ENCODE assay signal across 8 cellular contexts in the genomic region with DNA sequence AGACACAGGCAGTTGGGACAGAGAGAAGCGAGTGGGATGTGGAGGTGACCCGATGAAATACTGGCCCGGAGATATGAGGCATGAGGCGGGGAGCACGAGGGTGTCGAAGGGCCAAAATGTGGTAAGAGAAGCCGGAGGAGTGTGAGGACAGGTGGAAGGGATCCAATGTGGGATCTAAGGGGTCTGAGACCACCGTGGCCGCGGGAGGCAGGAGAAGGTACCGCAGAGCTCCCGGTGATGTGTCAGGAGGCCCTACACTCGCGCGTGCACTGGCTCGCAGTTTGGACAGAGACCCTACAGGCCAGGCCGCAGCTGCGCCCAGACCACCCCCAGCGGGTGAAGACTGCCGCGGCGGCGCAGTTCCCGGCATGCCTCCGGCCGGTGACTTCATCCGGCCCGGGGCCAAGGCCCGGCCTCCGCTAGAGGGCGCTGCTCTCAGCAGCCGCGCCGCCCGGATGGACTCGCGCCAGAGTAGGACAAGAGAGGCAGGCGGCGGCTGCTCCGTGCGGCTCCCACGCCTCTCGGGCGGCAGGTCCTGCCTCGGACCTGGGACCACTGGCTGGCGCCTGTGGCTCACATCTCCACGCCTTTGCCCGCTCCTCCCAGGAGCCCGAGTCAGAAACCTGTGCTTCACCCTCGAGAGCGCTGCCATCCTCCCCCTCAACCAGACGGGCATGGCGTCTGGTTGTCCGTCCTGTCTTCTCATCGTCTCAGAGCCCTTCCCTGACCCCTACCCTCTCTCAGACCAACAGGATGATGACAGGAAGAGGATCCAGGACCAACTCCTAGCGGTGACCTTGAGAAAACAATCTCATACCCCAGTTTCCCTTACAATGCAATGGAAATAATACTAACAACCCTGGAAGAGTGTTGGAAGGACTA. TPM values are rescaled to one million over a fixed set of nuclear protein-coding genes. Genes with fewer than 3 reads are reported as not detected.
A peak's percentile ranks its signal among the peaks of the same experiment; 100 is the strongest.
DNase-seq lines count a peak whose midpoint lies in the region; ATAC-seq lines count a peak whose summit lies in the region.

No MANE protein-coding gene starts in this region.

- peak; percentile 87 for ATAC-seq in GM19395 (IDR thresholded peaks at IDR 0.05; ENCODE audit: unreplicated experiment)
- ATAC-seq in HG03558 (IDR thresholded peaks at IDR 0.05; ENCODE audit: extremely low read depth, unreplicated experiment), result peak; percentile 61

- H3K9me3 ChIP-seq in mononuclear cell (ENCODE audit: low read depth, low read length), result no peaks in the 10 kb centered on the region

- DNase-seq in CMK (ENCODE audit: low read depth) (peak; percentile 70), NOMO-1 (lab: John Stamatoyannopoulos, UW; ENCODE audit: unreplicated experiment in 2 of 2) (peak; percentile 76 to 91), epidermal melanocyte (ENCODE audit: insufficient read length, low spot score) (peak; percentile 87)
- peak; percentile 61 for DNase-seq in activated CD8-positive, alpha-beta memory T cell treated with anti-CD3 and anti-CD28 coated beads, Interleukin-2, amount 50 U/mL, for 24 hours (ENCODE audit: extremely low read depth)
- DNase-seq in stimulated activated CD8-positive, alpha-beta memory T cell treated with anti-CD3 and anti-CD28 coated beads, Interleukin-4, amount 100 ng/mL, for 1 hour (ENCODE audit: low read depth in 2 of 2, low spot score in 1 of 2), result peak; percentile 74 to 77

- peak overlapping the region; percentile 50 for H3K4me3 ChIP-seq in mononuclear cell (ENCODE audit: low read length)

- H3K4me1 ChIP-seq in mononuclear cell (ENCODE audit: insufficient read depth, low read length), result peaks cover 20% of the 10 kb centered on the region

- no peaks in the 10 kb centered on the region for H3K27me3 ChIP-seq in mononuclear cell (ENCODE audit: insufficient read depth, low read length)

RNA-seq across cellular contexts. Expression of gene STING1, which starts 35.4 kb away (rescaled TPM):
- 38.4 TPM for total RNA-seq in mononuclear cell

RNA-seq across cellular contexts. Expression of gene UBE2D2, which starts 43.2 kb away (rescaled TPM):
- 81.5 TPM for total RNA-seq in mononuclear cell

RNA-seq across cellular contexts. Expression of gene SMIM33, which starts 47.1 kb away (rescaled TPM):
- not detected for total RNA-seq in mononuclear cell

RNA-seq across cellular contexts. Expression of gene ECSCR, which starts 55.4 kb away (rescaled TPM):
- not detected for total RNA-seq in mononuclear cell

Comparison
In these comparisons a context has a peak if more than half of its experiments do, and no peak if none do; other contexts are left out.
1. Peak in every context shown above with its lines: DNase-seq, ATAC-seq and H3K4me3 ChIP-seq.